1 cellular context compared by ENCODE assay signal in the genomic region with DNA sequence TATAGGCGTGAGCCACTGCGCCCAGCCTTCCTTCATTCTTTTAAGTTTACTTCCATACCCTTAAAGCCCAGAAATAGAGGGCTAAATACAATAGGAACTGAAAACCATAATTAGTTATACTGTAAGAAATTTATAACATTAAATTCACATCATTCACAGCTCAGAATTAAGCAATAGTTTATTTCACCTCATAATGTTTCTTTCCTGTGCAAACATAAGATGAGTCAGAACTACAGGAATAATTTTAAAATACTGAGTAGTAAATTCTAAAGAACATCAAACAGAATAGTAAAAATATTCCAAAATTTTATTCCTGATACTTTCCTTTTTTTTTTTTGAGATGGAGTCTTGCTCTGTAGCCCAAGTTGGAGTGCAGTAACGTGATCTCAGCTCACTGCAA.
TF ChIP-seq lines count a peak whose summit lies in the region.

No MANE protein-coding gene starts in this region.

TF ChIP-seq in SK-N-SH treated with all-trans-retinoic acid at 6 μM for 48 hours, 23 proteins besides CTCF, POLR2A, EP300 and RAD21 (continued from another document):
- TF ChIP-seq, protein P1, sequence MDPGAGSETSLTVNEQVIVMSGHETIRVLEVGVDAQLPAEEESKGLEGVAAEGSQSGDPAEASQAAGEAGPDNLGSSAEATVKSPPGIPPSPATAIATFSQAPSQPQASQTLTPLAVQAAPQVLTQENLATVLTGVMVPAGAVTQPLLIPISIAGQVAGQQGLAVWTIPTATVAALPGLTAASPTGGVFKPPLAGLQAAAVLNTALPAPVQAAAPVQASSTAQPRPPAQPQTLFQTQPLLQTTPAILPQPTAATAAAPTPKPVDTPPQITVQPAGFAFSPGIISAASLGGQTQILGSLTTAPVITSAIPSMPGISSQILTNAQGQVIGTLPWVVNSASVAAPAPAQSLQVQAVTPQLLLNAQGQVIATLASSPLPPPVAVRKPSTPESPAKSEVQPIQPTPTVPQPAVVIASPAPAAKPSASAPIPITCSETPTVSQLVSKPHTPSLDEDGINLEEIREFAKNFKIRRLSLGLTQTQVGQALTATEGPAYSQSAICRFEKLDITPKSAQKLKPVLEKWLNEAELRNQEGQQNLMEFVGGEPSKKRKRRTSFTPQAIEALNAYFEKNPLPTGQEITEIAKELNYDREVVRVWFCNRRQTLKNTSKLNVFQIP (CRISPR knock-in tag; IDR thresholded peaks at IDR 0.05; ENCODE audit: borderline replicate concordance, low read depth): no peak
- TF ChIP-seq ZC3H10 (CRISPR knock-in tag; IDR thresholded peaks at IDR 0.05): no peak
